ENCODE assay signal across 18 cellular contexts in the genomic region with DNA sequence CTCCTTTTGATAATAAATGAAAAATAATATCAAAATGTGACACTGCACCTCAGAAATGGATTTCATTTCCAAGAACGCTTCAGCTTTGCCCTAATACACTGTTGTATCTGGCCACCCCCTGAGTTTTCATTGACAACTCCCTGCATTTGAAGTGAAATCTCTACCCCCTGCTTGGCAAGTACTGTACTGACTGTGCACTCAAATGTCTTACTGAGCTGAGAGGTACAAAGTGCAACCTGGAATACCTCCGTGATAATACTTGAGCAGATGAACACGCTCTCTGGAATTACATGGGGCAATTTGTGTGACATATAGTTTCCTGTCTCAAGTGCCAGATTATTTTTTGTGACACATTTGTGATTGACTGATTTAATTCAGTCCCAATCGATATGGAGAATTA.
A peak's percentile ranks its signal among the peaks of the same experiment; 100 is the strongest.
DNase-seq lines count a peak whose midpoint lies in the region; ATAC-seq and TF ChIP-seq lines count a peak whose summit lies in the region.
"Had no signal": no experiment of that assay in that cellular context is flagged by ENCODE, and none has a peak within 500 bp of the region (broad histone marks: within the 10 kb centered on the region; RNA-seq: fewer than 3 reads in every experiment).

No MANE protein-coding gene starts in this region.

- H3K79me2 ChIP-seq in hepatocyte = no peaks in the 10 kb centered on the region

- no peaks in the 10 kb centered on the region for H4K20me1 ChIP-seq in hepatocyte (ENCODE audit: insufficient read depth, poor library complexity, severe bottlenecking)

- intact Hi-C loops in natural killer cell (cut with micrococcal nuclease) = no loop called here

- peaks cover 2 to 5% of the 10 kb centered on the region in 2 donors for H3K9me3 Mint-ChIP-seq in natural killer cell

- H3K27ac ChIP-seq in hepatocyte = no peak overlapping the region
- H3K27ac ChIP-seq: KMS-11 had no signal

- no peak overlapping the region for H3K4me3 Mint-ChIP-seq in natural killer cell
- H3K4me3 Mint-ChIP-seq: CD8-positive, alpha-beta memory T cell; T-cell had no signal

- ATAC-seq in natural killer cell = no peak
- ATAC-seq: SK-N-SH treated with all-trans-retinoic acid at 6 μM for 48 hours, T-cell had no signal

- 65% methylated on average over 4 of the region's 4 CpGs for WGBS in hepatocyte (ENCODE audit: low lambda C conversion rate, missing lambda C conversion rate)

- TF ChIP-seq CTCF in hepatocyte (IDR thresholded peaks at IDR 0.05; ENCODE audit: poor library complexity) = no peak
- TF ChIP-seq CTCF in natural killer cell (IDR thresholded peaks at IDR 0.05) = no peak

- no peaks in the 10 kb centered on the region for H3K27me3 Mint-ChIP-seq in natural killer cell (ENCODE audit: low read depth in 2 of 2)
- H3K27me3 Mint-ChIP-seq: CD8-positive, alpha-beta memory T cell; T-cell had no signal

- H3K27ac Mint-ChIP-seq in natural killer cell = no peak overlapping the region
- H3K27ac Mint-ChIP-seq: CD8-positive, alpha-beta memory T cell; T-cell had no signal

- peak overlapping the region; percentile 45 for H3K4me2 ChIP-seq in hepatocyte
- H3K4me2 ChIP-seq: KMS-11 had no signal

- H3K9me3 ChIP-seq in hepatocyte (ENCODE audit: low read depth) = no peaks in the 10 kb centered on the region

- H3K4me1 ChIP-seq in hepatocyte (ENCODE audit: insufficient read depth) = no peaks in the 10 kb centered on the region

- no peaks in the 10 kb centered on the region for H3K4me1 Mint-ChIP-seq in natural killer cell
- H3K4me1 Mint-ChIP-seq: CD8-positive, alpha-beta memory T cell; T-cell had no signal

- no peaks in the 10 kb centered on the region for H3K9me2 ChIP-seq in hepatocyte (replicated peaks; ENCODE audit: insufficient read depth)

- no peak overlapping the region for H3K4me3 ChIP-seq in hepatocyte

- H3K36me3 Mint-ChIP-seq in natural killer cell = no peaks in the 10 kb centered on the region
- H3K36me3 Mint-ChIP-seq: CD8-positive, alpha-beta memory T cell; T-cell had no signal

- no peak overlapping the region for H2AFZ ChIP-seq in hepatocyte

- no peaks in the 10 kb centered on the region for H3K36me3 ChIP-seq in hepatocyte (replicated peaks; ENCODE audit: insufficient read depth, low read depth)

- peak; percentile 10 for DNase-seq in NCI-H82 (lab: John Stamatoyannopoulos, UW)
- no peak for DNase-seq in NCI-H82 treated with DMSO at 0.1 percent for 48 hours (lab: John Stamatoyannopoulos, UW; ENCODE audit: unreplicated experiment)
- peak; percentile 70 for DNase-seq in NCI-H524 treated with DMSO at 0.1 percent for 48 hours (lab: John Stamatoyannopoulos, UW)
- DNase-seq in hepatocyte (ENCODE audit: low spot score) = peak; percentile 25
- DNase-seq in activated gamma-delta T cell (lab: John Stamatoyannopoulos, UW) = no peak
- DNase-seq in NCI-H526 (lab: John Stamatoyannopoulos, UW) = no peak
- no peak for DNase-seq in natural killer cell
- DNase-seq: ACHN; CD8-positive, alpha-beta memory T cell; DMS79; NCI-H1694 treated with DMSO at 0.1 percent for 48 hours; NCI-H2107; NCI-H748 treated with DMSO at 0.1 percent for 48 hours; RPMI8226; SIG-M5; T-cell had no signal

- H3K27me3 ChIP-seq in hepatocyte = no peaks in the 10 kb centered on the region

Comparison
In these comparisons a context has a peak if more than half of its experiments do, and no peak if none do; other contexts are left out.
1. DNase-seq: peak in NCI-H82 (single experiment), NCI-H524 treated with DMSO at 0.1 percent for 48 hours (single experiment) and hepatocyte (single experiment); none in NCI-H82 treated with DMSO at 0.1 percent for 48 hours (single experiment), activated gamma-delta T cell (single experiment), NCI-H526 (0 of 2) and natural killer cell (single experiment).